37 cellular contexts compared by ENCODE assay signal in genomic region chr6:169382735-169383134, GRCh38.
"Had no signal": no experiment of that assay in that cellular context is flagged by ENCODE, and none has a peak within 500 bp of the region (broad histone marks: within the 10 kb centered on the region; RNA-seq: fewer than 3 reads in every experiment).

No MANE protein-coding gene starts in this region.

- H3K4me1 ChIP-seq: adrenal gland, body of pancreas, breast epithelium had no signal

- H3K4me1 Mint-ChIP-seq: activated B cell treated with CpG ODN at 0.5 μM for 24 hours; activated CD4-positive, alpha-beta T cell treated with anti-CD3 and anti-CD28 coated beads, Interleukin-2, amount 10 ng/mL, durations not matched to agents 24 days and 14 days; activated naive CD8-positive, alpha-beta T cell treated with anti-CD3 and anti-CD28 coated beads for 36 hours; activated T-helper 17 cell treated with anti-CD3 and anti-CD28 coated beads, Interleukin-2, amount 50 U/mL, for 72 hours; central memory CD8-positive, alpha-beta T cell had no signal

- H3K4me3 ChIP-seq: adrenal gland, body of pancreas, breast epithelium had no signal

- H3K36me3 Mint-ChIP-seq: activated CD4-positive, alpha-beta memory T cell treated with anti-CD3 and anti-CD28 coated beads for 36 hours; activated naive CD8-positive, alpha-beta T cell treated with anti-CD3 and anti-CD28 coated beads for 36 hours had no signal

- H3K27me3 ChIP-seq: adrenal gland, body of pancreas, brain microvascular endothelial cell, breast epithelium had no signal

- H3K27ac ChIP-seq: adrenal gland, body of pancreas, brain microvascular endothelial cell, breast epithelium, VCaP had no signal

- DNase-seq: activated B cell treated with CpG ODN at 0.5 μM for 24 hours; activated CD4-positive, alpha-beta memory T cell treated with anti-CD3 and anti-CD28 coated beads for 36 hours; activated CD4-positive, alpha-beta T cell treated with anti-CD3 and anti-CD28 coated beads for 4 hours; activated CD4-positive, alpha-beta T cell treated with anti-CD3 and anti-CD28 coated beads, Interleukin-2, amount 10 ng/mL, durations not matched to agents 24 days and 14 days; activated CD4-positive, alpha-beta T cell treated with anti-CD3 and anti-CD28 coated beads, Interleukin-2, amount 50 U/mL, for 1 hour; activated CD4-positive, alpha-beta T cell treated with anti-CD3 and anti-CD28 coated beads, Interleukin-2, amount 50 U/mL, for 4 hours; activated CD4-positive, CD25-positive, alpha-beta regulatory T cell treated with anti-CD3 and anti-CD28 coated beads, Interleukin-2, amount 50 U/mL, for 72 hours; activated CD8-positive, alpha-beta memory T cell treated with anti-CD3 and anti-CD28 coated beads, Interleukin-2, amount 50 U/mL, for 4 hours; activated CD8-positive, alpha-beta T cell treated with anti-CD3 and anti-CD28 coated beads for 36 hours; activated effector memory CD4-positive, alpha-beta T cell treated with anti-CD3 and anti-CD28 coated beads, Interleukin-2, amount 50 U/mL, for 16 hours; activated gamma-delta T cell treated with Interleukin-2 at 50 U/mL for 16 hours; activated naive CD4-positive, alpha-beta T cell; activated naive CD4-positive, alpha-beta T cell treated with anti-CD3 and anti-CD28 coated beads for 36 hours; activated naive CD4-positive, alpha-beta T cell treated with anti-CD3 and anti-CD28 coated beads, Interleukin-2, amount 50 U/mL, for 16 hours; activated naive CD8-positive, alpha-beta T cell treated with anti-CD3 and anti-CD28 coated beads for 36 hours; activated T-cell treated with anti-CD3 and anti-CD28 coated beads for 4 hours; activated T-cell treated with anti-CD3 and anti-CD28 coated beads, Interleukin-2, amount 50 U/mL, for 1 hour; activated T-cell treated with anti-CD3 and anti-CD28 coated beads, Interleukin-2, amount 50 U/mL, for 4 hours; activated T-cell treated with anti-CD3 and anti-CD28 coated beads, Interleukin-2, amount 50 U/mL, for 72 hours; adrenal gland; amniotic stem cell; aorta; body of pancreas; brain microvascular endothelial cell; caudate nucleus; cerebellar nuclear complex; T-helper 1 cell; T-helper 2 cell; T-helper 9 cell had no signal

- ATAC-seq: activated CD8-positive, alpha-beta T cell treated with anti-CD3 and anti-CD28 coated beads for 36 hours; activated naive CD4-positive, alpha-beta T cell treated with anti-CD3 and anti-CD28 coated beads, Interleukin-2, amount 50 U/mL, for 72 hours; activated T-cell treated with anti-CD3 and anti-CD28 coated beads, Interleukin-2, amount 50 U/mL, for 4 hours; activated T-cell treated with anti-CD3 and anti-CD28 coated beads, Interleukin-2, amount 50 U/mL, for 72 hours; activated T-helper 17 cell treated with anti-CD3 and anti-CD28 coated beads, Interleukin-2, amount 50 U/mL, for 72 hours; body of pancreas had no signal

- H3K27ac Mint-ChIP-seq: activated B cell treated with CpG ODN at 0.5 μM for 24 hours; activated CD4-positive, alpha-beta memory T cell treated with anti-CD3 and anti-CD28 coated beads for 36 hours; activated CD4-positive, alpha-beta T cell treated with anti-CD3 and anti-CD28 coated beads, Interleukin-2, amount 10 ng/mL, durations not matched to agents 24 days and 14 days; activated CD8-positive, alpha-beta T cell treated with anti-CD3 and anti-CD28 coated beads for 36 hours; activated naive CD4-positive, alpha-beta T cell treated with anti-CD3 and anti-CD28 coated beads for 36 hours; activated naive CD4-positive, alpha-beta T cell treated with anti-CD3 and anti-CD28 coated beads, Interleukin-2, amount 50 U/mL, for 72 hours; activated naive CD8-positive, alpha-beta T cell treated with anti-CD3 and anti-CD28 coated beads for 36 hours; activated T-cell treated with anti-CD3 and anti-CD28 coated beads, Interleukin-2, amount 50 U/mL, for 72 hours; activated T-helper 1 cell treated with anti-CD3 and anti-CD28 coated beads, Interleukin-12 subunit alpha, Interleukin-12 subunit beta, Interleukin-2, Interleukin-4 antibody, amounts not matched to agents 30 ng/mL and 10 ng/mL and 1 ng/mL, durations not matched to agents 14 hours and 24 hours and 36 hours; activated T-helper 17 cell treated with anti-CD3 and anti-CD28 coated beads, Interleukin-2, amount 50 U/mL, for 72 hours; T-helper 1 cell treated with Interleukin-12 subunit alpha and Interleukin-12 subunit beta and Interleukin-4 antibody, amounts not matched to agents 30 μg/mL and 1 μg/mL, for 36 hours; T-helper 2 cell treated with Interferon-gamma antibody and Interleukin-4, amounts not matched to agents 5 μg/mL and 100 μg/mL, for 36 hours had no signal

- H3K36me3 ChIP-seq: adrenal gland, brain microvascular endothelial cell, breast epithelium had no signal

- H3K9me3 ChIP-seq: adrenal gland, body of pancreas, breast epithelium had no signal

- H3K4me3 Mint-ChIP-seq: activated B cell treated with CpG ODN at 0.5 μM for 24 hours; activated CD4-positive, alpha-beta memory T cell treated with anti-CD3 and anti-CD28 coated beads for 36 hours; activated CD4-positive, alpha-beta T cell treated with anti-CD3 and anti-CD28 coated beads, Interleukin-2, amount 10 ng/mL, durations not matched to agents 24 days and 14 days; activated CD8-positive, alpha-beta T cell treated with anti-CD3 and anti-CD28 coated beads for 36 hours; activated naive CD4-positive, alpha-beta T cell treated with anti-CD3 and anti-CD28 coated beads for 36 hours; activated naive CD8-positive, alpha-beta T cell treated with anti-CD3 and anti-CD28 coated beads for 36 hours; activated T-cell treated with anti-CD3 and anti-CD28 coated beads, Interleukin-2, amount 50 U/mL, for 4 hours; activated T-cell treated with anti-CD3 and anti-CD28 coated beads, Interleukin-2, amount 50 U/mL, for 72 hours; activated T-helper 1 cell treated with anti-CD3 and anti-CD28 coated beads, Interleukin-12 subunit alpha, Interleukin-12 subunit beta, Interleukin-2, Interleukin-4 antibody, amounts not matched to agents 30 ng/mL and 10 ng/mL and 1 ng/mL, durations not matched to agents 14 hours and 24 hours and 36 hours; activated T-helper 17 cell treated with anti-CD3 and anti-CD28 coated beads, Interleukin-2, amount 50 U/mL, for 72 hours; central memory CD8-positive, alpha-beta T cell; T-helper 1 cell treated with Interleukin-12 subunit alpha and Interleukin-12 subunit beta and Interleukin-4 antibody, amounts not matched to agents 30 μg/mL and 1 μg/mL, for 36 hours; T-helper 2 cell treated with Interferon-gamma antibody and Interleukin-4, amounts not matched to agents 5 μg/mL and 100 μg/mL, for 36 hours had no signal

- H3K27me3 Mint-ChIP-seq: activated B cell treated with CpG ODN at 0.5 μM for 24 hours; activated CD4-positive, alpha-beta T cell treated with anti-CD3 and anti-CD28 coated beads, Interleukin-2, amount 10 ng/mL, durations not matched to agents 24 days and 14 days had no signal
